11 cellular contexts compared by ENCODE assay signal in the genomic region with DNA sequence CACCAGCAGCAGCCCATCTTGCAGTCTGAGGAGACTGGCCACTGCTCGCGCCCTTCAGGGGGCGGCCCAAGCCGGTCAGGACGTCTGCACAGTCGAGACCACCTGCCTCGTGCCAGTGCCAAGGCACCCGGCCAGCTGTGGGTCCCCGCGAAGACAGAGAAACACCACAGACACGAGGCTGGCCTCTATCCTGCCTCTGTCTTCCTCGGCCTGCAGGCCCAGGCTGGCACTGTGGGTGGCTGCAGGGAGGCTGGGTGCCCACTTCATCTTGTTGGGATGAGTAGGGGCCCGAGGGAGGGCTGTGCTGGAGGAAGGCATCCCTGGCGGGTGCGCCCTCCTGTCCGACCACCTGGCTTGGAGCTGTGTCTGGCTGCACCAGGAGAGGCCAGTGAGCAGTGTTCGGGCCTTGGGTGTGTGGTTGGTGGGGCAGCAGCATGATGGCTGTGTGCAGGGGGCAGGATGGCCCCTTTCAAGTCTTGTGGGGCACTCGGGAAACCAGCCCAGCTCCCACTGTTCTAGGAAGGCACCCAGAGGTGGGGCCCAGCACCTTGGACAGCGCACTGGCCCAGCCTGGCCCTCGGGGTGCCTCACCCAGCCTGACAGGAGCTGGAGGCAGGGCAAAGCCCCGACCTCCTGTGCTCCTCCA. TPM values are rescaled to one million over a fixed set of nuclear protein-coding genes. Genes with fewer than 3 reads are reported as not detected.
DNase-seq lines count a peak whose midpoint lies in the region; ATAC-seq, FAIRE-seq and TF ChIP-seq lines count a peak whose summit lies in the region.
"Had no signal": no experiment of that assay in that cellular context is flagged by ENCODE, and none has a peak within 500 bp of the region (broad histone marks: within the 10 kb centered on the region; RNA-seq: fewer than 3 reads in every experiment).

No MANE protein-coding gene starts in this region.

- FAIRE-seq in GM12892 (lab: Jason Lieb, UNC) = no peak

- peak; percentile 37 for DNase-seq in stimulated activated naive CD8-positive, alpha-beta T cell treated with anti-CD3 and anti-CD28 coated beads, Interleukin-15, Interleukin-2, amounts not matched to agents 100 U/mL and 50 U/mL, for 24 hours
- DNase-seq in stimulated activated naive CD8-positive, alpha-beta T cell treated with anti-CD3 and anti-CD28 coated beads, Interleukin-15, amount 100 ng/mL, for 72 hours = no peak
- no peak for DNase-seq in WTC11 (ENCODE audit: low spot score)
- DNase-seq in iPS-NIHi7 (ENCODE audit: extremely low spot score) = peak; percentile 55
- no peak for DNase-seq in GM12892 (ENCODE audit: insufficient read length)
- DNase-seq in hippocampal formation (lab: John Stamatoyannopoulos, UW) = no peak
- DNase-seq: CD4-positive, CD25-positive, alpha-beta regulatory T cell; effector memory CD4-positive, alpha-beta T cell had no signal

- CTCF ChIA-PET in WTC11 (lab: Charles Lee) = interaction anchor here (0.8 kb wide), 1 partner anchor 166 kb away, joined by 3 read pairs; no protein-coding TSS in a partner anchor

- peaks cover 22% of the 10 kb centered on the region for H3K27me3 Mint-ChIP-seq in stimulated activated naive CD8-positive, alpha-beta T cell treated with anti-CD3 and anti-CD28 coated beads, Interleukin-15, amount 100 ng/mL, for 72 hours
- H3K27me3 Mint-ChIP-seq in WTC11 (ENCODE audit: low read depth) = peaks cover 14% of the 10 kb centered on the region

- H3K27ac Mint-ChIP-seq in stimulated activated naive CD8-positive, alpha-beta T cell treated with anti-CD3 and anti-CD28 coated beads, Interleukin-15, amount 100 ng/mL, for 72 hours = no peak overlapping the region
- no peak overlapping the region for H3K27ac Mint-ChIP-seq in WTC11
- H3K27ac Mint-ChIP-seq: immature natural killer cell had no signal

- peaks cover 10% of the 10 kb centered on the region; the same call in 1 of the 2 replicates for H3K36me3 Mint-ChIP-seq in WTC11
- H3K36me3 Mint-ChIP-seq: CD4-positive, CD25-positive, alpha-beta regulatory T cell; immature natural killer cell had no signal

- no peaks in the 10 kb centered on the region for H3K9me3 Mint-ChIP-seq in stimulated activated naive CD8-positive, alpha-beta T cell treated with anti-CD3 and anti-CD28 coated beads, Interleukin-15, amount 100 ng/mL, for 72 hours
- H3K9me3 Mint-ChIP-seq in WTC11 = peaks cover 4% of the 10 kb centered on the region
- H3K9me3 Mint-ChIP-seq: CD4-positive, CD25-positive, alpha-beta regulatory T cell had no signal

- H3K4me1 Mint-ChIP-seq in stimulated activated naive CD8-positive, alpha-beta T cell treated with anti-CD3 and anti-CD28 coated beads, Interleukin-15, amount 100 ng/mL, for 72 hours = peaks cover 5% of the 10 kb centered on the region
- no peaks in the 10 kb centered on the region for H3K4me1 Mint-ChIP-seq in WTC11
- H3K4me1 Mint-ChIP-seq: CD4-positive, CD25-positive, alpha-beta regulatory T cell; immature natural killer cell had no signal

- no peak for TF ChIP-seq POLR2A in GM12892 (IDR thresholded peaks at IDR 0.05; ENCODE audit: low read depth, low read length)

- H3K4me3 Mint-ChIP-seq in stimulated activated naive CD8-positive, alpha-beta T cell treated with anti-CD3 and anti-CD28 coated beads, Interleukin-15, amount 100 ng/mL, for 72 hours = no peak overlapping the region
- H3K4me3 Mint-ChIP-seq in WTC11 = no peak overlapping the region
- H3K4me3 Mint-ChIP-seq: CD4-positive, CD25-positive, alpha-beta regulatory T cell; immature natural killer cell had no signal

- ATAC-seq in stimulated activated naive CD8-positive, alpha-beta T cell treated with anti-CD3 and anti-CD28 coated beads, Interleukin-15, Interleukin-2, amounts not matched to agents 100 U/mL and 50 U/mL, for 24 hours = no peak
- no peak for ATAC-seq in stimulated activated naive CD8-positive, alpha-beta T cell treated with anti-CD3 and anti-CD28 coated beads, Interleukin-15, amount 100 ng/mL, for 72 hours
- ATAC-seq in WTC11 (no peak), HG03439 (IDR thresholded peaks at IDR 0.05; ENCODE audit: unreplicated experiment) (no peak), GM18498 (IDR thresholded peaks at IDR 0.05; ENCODE audit: unreplicated experiment) (no peak)

- TF ChIP-seq CTCF in WTC11 (IDR thresholded peaks at IDR 0.05) = no peak

- POLR2A ChIA-PET in WTC11 (lab: Charles Lee) = no interaction called here

TF ChIP-seq in WTC11, 78 proteins besides CTCF, POLR2A, EP300 and RAD21:
- 0 out of 2 replicates have a peak, but pooled peaks have one; percentile 14 for TF ChIP-seq GABPB1 (CRISPR knock-in tag; IDR thresholded peaks at IDR 0.05)
- TF ChIP-seq ZNF423 (CRISPR knock-in tag; IDR thresholded peaks at IDR 0.05) = peak; percentile 64
- TF ChIP-seq, protein P1, sequence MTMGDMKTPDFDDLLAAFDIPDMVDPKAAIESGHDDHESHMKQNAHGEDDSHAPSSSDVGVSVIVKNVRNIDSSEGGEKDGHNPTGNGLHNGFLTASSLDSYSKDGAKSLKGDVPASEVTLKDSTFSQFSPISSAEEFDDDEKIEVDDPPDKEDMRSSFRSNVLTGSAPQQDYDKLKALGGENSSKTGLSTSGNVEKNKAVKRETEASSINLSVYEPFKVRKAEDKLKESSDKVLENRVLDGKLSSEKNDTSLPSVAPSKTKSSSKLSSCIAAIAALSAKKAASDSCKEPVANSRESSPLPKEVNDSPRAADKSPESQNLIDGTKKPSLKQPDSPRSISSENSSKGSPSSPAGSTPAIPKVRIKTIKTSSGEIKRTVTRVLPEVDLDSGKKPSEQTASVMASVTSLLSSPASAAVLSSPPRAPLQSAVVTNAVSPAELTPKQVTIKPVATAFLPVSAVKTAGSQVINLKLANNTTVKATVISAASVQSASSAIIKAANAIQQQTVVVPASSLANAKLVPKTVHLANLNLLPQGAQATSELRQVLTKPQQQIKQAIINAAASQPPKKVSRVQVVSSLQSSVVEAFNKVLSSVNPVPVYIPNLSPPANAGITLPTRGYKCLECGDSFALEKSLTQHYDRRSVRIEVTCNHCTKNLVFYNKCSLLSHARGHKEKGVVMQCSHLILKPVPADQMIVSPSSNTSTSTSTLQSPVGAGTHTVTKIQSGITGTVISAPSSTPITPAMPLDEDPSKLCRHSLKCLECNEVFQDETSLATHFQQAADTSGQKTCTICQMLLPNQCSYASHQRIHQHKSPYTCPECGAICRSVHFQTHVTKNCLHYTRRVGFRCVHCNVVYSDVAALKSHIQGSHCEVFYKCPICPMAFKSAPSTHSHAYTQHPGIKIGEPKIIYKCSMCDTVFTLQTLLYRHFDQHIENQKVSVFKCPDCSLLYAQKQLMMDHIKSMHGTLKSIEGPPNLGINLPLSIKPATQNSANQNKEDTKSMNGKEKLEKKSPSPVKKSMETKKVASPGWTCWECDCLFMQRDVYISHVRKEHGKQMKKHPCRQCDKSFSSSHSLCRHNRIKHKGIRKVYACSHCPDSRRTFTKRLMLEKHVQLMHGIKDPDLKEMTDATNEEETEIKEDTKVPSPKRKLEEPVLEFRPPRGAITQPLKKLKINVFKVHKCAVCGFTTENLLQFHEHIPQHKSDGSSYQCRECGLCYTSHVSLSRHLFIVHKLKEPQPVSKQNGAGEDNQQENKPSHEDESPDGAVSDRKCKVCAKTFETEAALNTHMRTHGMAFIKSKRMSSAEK (CRISPR knock-in tag; IDR thresholded peaks at IDR 0.05; ENCODE audit: borderline replicate concordance) = no peak
- TF ChIP-seq ZSCAN18 (CRISPR knock-in tag; IDR thresholded peaks at IDR 0.05) = no peak

RNA-seq across cellular contexts. Expression of gene DPYSL4, which starts 7.3 kb away (rescaled TPM):
- total RNA-seq in WTC11 (2021) = 16.8 to 18.1 TPM (median 17.0 TPM) in 3 replicates
- not detected for polyA plus RNA-seq in GM12892 (2012; ENCODE audit: missing spikeins)
- polyA plus RNA-seq: immature natural killer cell had no signal

Comparison
In these comparisons a context has a peak if more than half of its experiments do, and no peak if none do; other contexts are left out.
1. DNase-seq: peak in stimulated activated naive CD8-positive, alpha-beta T cell treated with anti-CD3 and anti-CD28 coated beads, Interleukin-15, Interleukin-2, amounts not matched to agents 100 U/mL and 50 U/mL, for 24 hours (single experiment) and iPS-NIHi7 (single experiment); none in stimulated activated naive CD8-positive, alpha-beta T cell treated with anti-CD3 and anti-CD28 coated beads, Interleukin-15, amount 100 ng/mL, for 72 hours (0 of 2), WTC11 (single experiment), GM12892 (single experiment) and hippocampal formation (0 of 2).